ENCODE assay signal across 17 cellular contexts in the genomic region with DNA sequence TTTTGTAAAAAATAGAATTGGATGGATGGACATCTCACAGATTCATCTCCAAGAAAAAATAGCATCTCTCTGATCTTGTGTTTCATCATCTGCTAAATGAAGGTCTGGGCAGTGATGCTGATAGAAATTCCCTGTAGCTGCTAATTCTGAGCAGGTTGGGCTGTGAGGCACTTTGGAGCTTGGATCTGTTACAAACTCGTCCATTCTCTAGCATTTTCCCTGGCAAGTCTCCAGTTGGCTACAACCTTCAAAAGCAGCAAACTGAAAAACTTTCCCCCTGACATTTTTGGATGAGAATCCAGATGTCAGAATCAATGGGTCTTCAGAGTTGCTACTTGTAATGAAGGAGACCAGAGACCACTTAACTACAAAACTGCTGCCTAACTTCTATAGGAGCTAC.
"Had no signal": no experiment of that assay in that cellular context is flagged by ENCODE, and none has a peak within 500 bp of the region (broad histone marks: within the 10 kb centered on the region; RNA-seq: fewer than 3 reads in every experiment).

No MANE protein-coding gene starts in this region.

- DNase-seq: activated CD4-positive, alpha-beta T cell treated with anti-CD3 and anti-CD28 coated beads, Interleukin-2, amount 10 ng/mL, durations not matched to agents 24 days and 14 days; activated CD8-positive, alpha-beta T cell treated with anti-CD3 and anti-CD28 coated beads for 36 hours; activated naive CD4-positive, alpha-beta T cell treated with Interleukin-2 at 50 U/mL for 16 hours; activated T-cell treated with anti-CD3 and anti-CD28 coated beads, Interleukin-2, amount 50 U/mL, for 1 hour; brain microvascular endothelial cell; central memory CD4-positive, alpha-beta T cell; islet precursor cell; lower lobe of right lung; natural killer cell; sigmoid colon; spleen; stimulated activated CD4-positive, alpha-beta T cell treated with anti-CD3 and anti-CD28 coated beads, Interleukin-4, amount 100 ng/mL, for 4 hours; testis; upper lobe of left lung had no signal

- H3K4me3 ChIP-seq: coronary artery, lower lobe of right lung, sigmoid colon, spleen, testis, upper lobe of left lung had no signal

- ATAC-seq: activated CD8-positive, alpha-beta T cell treated with anti-CD3 and anti-CD28 coated beads for 36 hours; activated T-helper 17 cell treated with anti-CD3 and anti-CD28 coated beads, Interleukin-2, amount 50 U/mL, for 72 hours; lower lobe of right lung; natural killer cell; stimulated activated memory B cell treated with anti-CD40 and anti-IgM and Interleukin-4, amounts not matched to agents 10 μg/mL and 1 μg/mL and 100 μg/mL, for 72 hours had no signal
